In genomic region chr6:87588756-87589407, GRCh38 we compare ENCODE assay signal across 8 cellular contexts. TPM values are rescaled to one million over a fixed set of nuclear protein-coding genes. Genes with fewer than 3 reads are reported as not detected.
DNase-seq lines count a peak whose midpoint lies in the region; ATAC-seq and TF ChIP-seq lines count a peak whose summit lies in the region.

No MANE protein-coding gene starts in this region.

- H3K9me3 Mint-ChIP-seq in stimulated activated naive CD8-positive, alpha-beta T cell treated with anti-CD3 and anti-CD28 coated beads, Interleukin-15, Interleukin-2, amounts not matched to agents 100 ng/mL and 50 ng/mL, for 24 hours = no peaks in the 10 kb centered on the region

- peak overlapping the region; percentile 98 for H3K4me3 Mint-ChIP-seq in stimulated activated naive CD8-positive, alpha-beta T cell treated with anti-CD3 and anti-CD28 coated beads, Interleukin-15, Interleukin-2, amounts not matched to agents 100 ng/mL and 50 ng/mL, for 24 hours

- H3K27me3 ChIP-seq in brain microvascular endothelial cell (replicated peaks) = no peaks in the 10 kb centered on the region

- in situ Hi-C loops in brain microvascular endothelial cell (cut with HindIII; ENCODE audit: low pct_ligation_motif_present, low sequenced_read_pairs) = no loop called here

- peaks cover 9% of the 10 kb centered on the region for H3K4me1 ChIP-seq in mesodermal cell (ENCODE audit: control insufficient read depth, insufficient read depth, low read length, poor library complexity, severe bottlenecking)

- DNase-seq in stimulated activated naive CD8-positive, alpha-beta T cell treated with anti-CD3 and anti-CD28 coated beads, Interleukin-15, Interleukin-2, amounts not matched to agents 100 U/mL and 50 U/mL, for 24 hours = no peak
- DNase-seq in brain microvascular endothelial cell (no peak), substantia nigra (lab: John Stamatoyannopoulos, UW) (no peak)
- no peak for DNase-seq in stimulated activated naive CD4-positive, alpha-beta T cell treated with Interleukin-2 at 50 U/mL for 16 hours (lab: John Stamatoyannopoulos, UW)

- peaks cover 42% of the 10 kb centered on the region for H3K36me3 Mint-ChIP-seq in stimulated activated naive CD8-positive, alpha-beta T cell treated with anti-CD3 and anti-CD28 coated beads, Interleukin-15, Interleukin-2, amounts not matched to agents 100 ng/mL and 50 ng/mL, for 24 hours (ENCODE audit: low read depth)

- peaks cover 66% of the 10 kb centered on the region for H3K4me1 Mint-ChIP-seq in stimulated activated naive CD8-positive, alpha-beta T cell treated with anti-CD3 and anti-CD28 coated beads, Interleukin-15, Interleukin-2, amounts not matched to agents 100 ng/mL and 50 ng/mL, for 24 hours (ENCODE audit: low read depth)

- peak overlapping the region; percentile 91 for H3K27ac Mint-ChIP-seq in stimulated activated naive CD8-positive, alpha-beta T cell treated with anti-CD3 and anti-CD28 coated beads, Interleukin-15, Interleukin-2, amounts not matched to agents 100 ng/mL and 50 ng/mL, for 24 hours

- no peak for ATAC-seq in stimulated activated naive CD8-positive, alpha-beta T cell treated with anti-CD3 and anti-CD28 coated beads, Interleukin-15, Interleukin-2, amounts not matched to agents 100 U/mL and 50 U/mL, for 24 hours
- no peak for ATAC-seq in HG03378 (IDR thresholded peaks at IDR 0.05; ENCODE audit: unreplicated experiment)
- ATAC-seq in GM19035 (IDR thresholded peaks at IDR 0.05; ENCODE audit: unreplicated experiment) = no peak

- H3K9me3 ChIP-seq in mesodermal cell (ENCODE audit: control insufficient read depth, low read length) = no peaks in the 10 kb centered on the region

- WGBS in mesodermal cell (ENCODE audit: insufficient coverage in 2 of 2), 2 experiments = 60 to 100% methylated on average over 1 to 5 of the region's 10 CpGs

- H3K4me3 ChIP-seq in brain microvascular endothelial cell (ENCODE audit: low read depth, low read length) (peak overlapping the region; percentile 97), mesodermal cell (ENCODE audit: extremely low read depth, insufficient read depth, low read length, poor library complexity, severe bottlenecking) (peak overlapping the region; percentile 86)

- no peak for TF ChIP-seq CTCF in brain microvascular endothelial cell (IDR thresholded peaks at IDR 0.05; ENCODE audit: low read depth, low read length, missing control alignments)

- H3K36me3 ChIP-seq in brain microvascular endothelial cell (replicated peaks) (no peaks in the 10 kb centered on the region), mesodermal cell (ENCODE audit: control insufficient read depth, insufficient read depth, low read length) (peaks cover 57% of the 10 kb centered on the region)

- no peaks in the 10 kb centered on the region for H3K27me3 Mint-ChIP-seq in stimulated activated naive CD8-positive, alpha-beta T cell treated with anti-CD3 and anti-CD28 coated beads, Interleukin-15, Interleukin-2, amounts not matched to agents 100 ng/mL and 50 ng/mL, for 24 hours

- H3K27ac ChIP-seq in brain microvascular endothelial cell = peak overlapping the region; percentile 74
- no peak overlapping the region for H3K27ac ChIP-seq in mesodermal cell (ENCODE audit: low read depth, low read length, severe bottlenecking)
- no peak overlapping the region for H3K27ac ChIP-seq in substantia nigra (ENCODE audit: low read depth, low read length, poor library complexity, severe bottlenecking)

RNA-seq across cellular contexts. Expression of gene RARS2, which starts 0.9 kb away (rescaled TPM):
- 52.5 TPM for polyA plus RNA-seq in mesodermal cell (2013, experiment 1 of 2)
- 59.1 TPM for polyA plus RNA-seq in mesodermal cell (2013, experiment 2 of 2)

RNA-seq across cellular contexts. Expression of gene ORC3, which starts 1.1 kb away (rescaled TPM):
- polyA plus RNA-seq in mesodermal cell (2013, experiment 1 of 2) = 40.5 TPM
- polyA plus RNA-seq in mesodermal cell (2013, experiment 2 of 2) = 46.5 TPM
